ENCODE assay signal across 12 cellular contexts in genomic region chr11:91163619-91164451, GRCh38.
A peak's percentile ranks its signal among the peaks of the same experiment; 100 is the strongest.
DNase-seq lines count a peak whose midpoint lies in the region; ATAC-seq and TF ChIP-seq lines count a peak whose summit lies in the region.
"Had no signal": no experiment of that assay in that cellular context is flagged by ENCODE, and none has a peak within 500 bp of the region (broad histone marks: within the 10 kb centered on the region; RNA-seq: fewer than 3 reads in every experiment).

No MANE protein-coding gene starts in this region.

- TF ChIP-seq CTCF in transverse colon (IDR thresholded peaks at IDR 0.05) = no peak

- in situ Hi-C loops in transverse colon (cut with MboI; ENCODE audit: low pct_ligation_motif_present in 1 of 4, low pct_unique_long_range_greater_than_20kb in 1 of 4, low sequenced_read_pairs in 3 of 4) = no loop called here

- H3K27me3 ChIP-seq in skeletal muscle satellite cell (ENCODE audit: control insufficient read depth, insufficient read depth, low read length) (no peaks in the 10 kb centered on the region), transverse colon (no peaks in the 10 kb centered on the region)

- intact Hi-C loops in left ventricle myocardium superior (cut with micrococcal nuclease) = no loop called here
- intact Hi-C loops in transverse colon (cut with DNase I; ENCODE audit: low total_unique reads) = no loop called here

- no peak for TF ChIP-seq POLR2A in transverse colon (IDR thresholded peaks at IDR 0.05)

- H3K4me1 ChIP-seq in skeletal muscle satellite cell (ENCODE audit: control insufficient read depth, insufficient read depth, low read length) (peaks cover 29% of the 10 kb centered on the region), transverse colon (no peaks in the 10 kb centered on the region)
- H3K4me1 ChIP-seq: parathyroid adenoma had no signal

- no peak for TF ChIP-seq EP300 in transverse colon (IDR thresholded peaks at IDR 0.05; ENCODE audit: low read depth)

- peak overlapping the region; percentile 37 for H3K9ac ChIP-seq in skeletal muscle satellite cell (ENCODE audit: low read depth, low read length)
- H3K9ac ChIP-seq: KMS-11, parathyroid adenoma had no signal

- 10 to 20% methylated on average over 1 to 2 of the region's 2 CpGs for WGBS in transverse colon (ENCODE audit: low coverage in 1 of 2), 2 donors

- H3K36me3 ChIP-seq in skeletal muscle satellite cell (ENCODE audit: insufficient read depth, low read length) = no peaks in the 10 kb centered on the region
- no peaks in the 10 kb centered on the region for H3K36me3 ChIP-seq in transverse colon

- ATAC-seq in SK-N-SH treated with all-trans-retinoic acid at 6 μM for 48 hours (peak; percentile 86), left ventricle myocardium superior (peak; percentile 78), GM21737 (IDR thresholded peaks at IDR 0.05; ENCODE audit: unreplicated experiment) (no peak)
- ATAC-seq: activated T-cell treated with anti-CD3 and anti-CD28 coated beads, Interleukin-2, amount 50 U/mL, for 4 hours had no signal

- H3K9me3 ChIP-seq in skeletal muscle satellite cell (replicated peaks; ENCODE audit: low read length) = no peaks in the 10 kb centered on the region
- no peaks in the 10 kb centered on the region for H3K9me3 ChIP-seq in transverse colon

- DNase-seq in NCI-H1105 (lab: John Stamatoyannopoulos, UW) (peak; percentile 57), left ventricle myocardium superior (no peak), transverse colon (no peak), COLO829 (ENCODE audit: low spot score) (no peak), AG20443 (ENCODE audit: low spot score) (no peak)
- DNase-seq: activated T-cell treated with anti-CD3 and anti-CD28 coated beads, Interleukin-2, amount 50 U/mL, for 4 hours; dermis blood vessel endothelial cell had no signal

- no peak overlapping the region for H3K4me3 ChIP-seq in skeletal muscle satellite cell (ENCODE audit: low read length)
- no peak overlapping the region for H3K4me3 ChIP-seq in transverse colon

- peak overlapping the region; percentile 45 for H3K4me2 ChIP-seq in skeletal muscle satellite cell (ENCODE audit: low read length)
- H3K4me2 ChIP-seq: KMS-11 had no signal

- H3K27ac ChIP-seq in transverse colon = peak overlapping the region in 1 of 4 donors; percentile 5
- H3K27ac ChIP-seq: KMS-11, parathyroid adenoma had no signal

TF ChIP-seq in SK-N-SH treated with all-trans-retinoic acid at 6 μM for 48 hours, 23 proteins besides CTCF, POLR2A, EP300 and RAD21:
- peak; percentile 69; the same call in 1 of the 2 replicates for TF ChIP-seq TCF4 (CRISPR knock-in tag; IDR thresholded peaks at IDR 0.05; ENCODE audit: borderline replicate concordance)
- TF ChIP-seq ZC3H10 (CRISPR knock-in tag; IDR thresholded peaks at IDR 0.05) = no peak
- TF ChIP-seq CSDC2 (CRISPR knock-in tag; IDR thresholded peaks at IDR 0.05) = no peak
- no peak for TF ChIP-seq ZNF8 (CRISPR knock-in tag; IDR thresholded peaks at IDR 0.05)
- no peak for TF ChIP-seq SNAI2 (CRISPR knock-in tag; IDR thresholded peaks at IDR 0.05)
- peak; percentile 64; the same call in 1 of the 2 replicates for TF ChIP-seq GLIS3 (CRISPR knock-in tag; IDR thresholded peaks at IDR 0.05)
- TF ChIP-seq TOX (CRISPR knock-in tag; IDR thresholded peaks at IDR 0.05; ENCODE audit: borderline replicate concordance) = no peak
- TF ChIP-seq ESRRG (CRISPR knock-in tag; IDR thresholded peaks at IDR 0.05) = 0 out of 2 replicates have a peak, but pooled peaks have one; percentile 48
- TF ChIP-seq CREB5 (CRISPR knock-in tag; IDR thresholded peaks at IDR 0.05; ENCODE audit: low read depth) = peak; percentile 62
- TF ChIP-seq TSHZ2 (CRISPR knock-in tag; IDR thresholded peaks at IDR 0.05) = peak; percentile 58
- peak; percentile 95 for TF ChIP-seq ISL1 (CRISPR knock-in tag; IDR thresholded peaks at IDR 0.05)
TF ChIP-seq in SK-N-SH treated with all-trans-retinoic acid at 6 μM for 48 hours: peak in this region for 6.
